1 cellular context compared by ENCODE assay signal in genomic region chr11:79783833-79784232, GRCh38.
A peak's percentile ranks its signal among the peaks of the same experiment; 100 is the strongest.
TF ChIP-seq lines count a peak whose summit lies in the region.

No MANE protein-coding gene starts in this region.

TF ChIP-seq in IMR-90, 13 proteins besides CTCF, POLR2A, EP300 and RAD21 (continued from another document):
- TF ChIP-seq MAFK (IDR thresholded peaks at IDR 0.05; ENCODE audit: low read depth, low read length) (peak; percentile 79), MXI1 (IDR thresholded peaks at IDR 0.05; ENCODE audit: borderline replicate concordance, low read depth, low read length) (no peak)
TF ChIP-seq in IMR-90: peak in this region for 1.
